27 cellular contexts compared by ENCODE assay signal in genomic region chr3:11373645-11374044, GRCh38.
"Had no signal": no experiment of that assay in that cellular context is flagged by ENCODE, and none has a peak within 500 bp of the region (broad histone marks: within the 10 kb centered on the region; RNA-seq: fewer than 3 reads in every experiment).

No MANE protein-coding gene starts in this region.

- H3K27me3 ChIP-seq: ascending aorta, dorsolateral prefrontal cortex, gastrocnemius medialis, stomach, thyroid gland, upper lobe of right lung had no signal

- ATAC-seq: activated CD4-positive, CD25-positive, alpha-beta regulatory T cell treated with anti-CD3 and anti-CD28 coated beads, Interleukin-2, amount 50 U/mL, for 24 hours; gastrocnemius medialis; right cardiac atrium; upper lobe of right lung had no signal

- H3K27ac ChIP-seq: ascending aorta, coronary artery, dorsolateral prefrontal cortex, gastrocnemius medialis, stomach, thyroid gland, upper lobe of right lung, WERI-Rb-1 had no signal

- H3K9me3 ChIP-seq: ascending aorta, gastrocnemius medialis, stomach, thyroid gland, upper lobe of right lung had no signal

- H3K4me3 ChIP-seq: ascending aorta, coronary artery, dorsolateral prefrontal cortex, gastrocnemius medialis, stomach, thyroid gland, upper lobe of right lung had no signal

- DNase-seq: activated CD4-positive, alpha-beta memory T cell treated with anti-CD3 and anti-CD28 coated beads for 36 hours; activated CD4-positive, alpha-beta T cell treated with anti-CD3 and anti-CD28 coated beads for 48 hours; activated CD8-positive, alpha-beta memory T cell treated with anti-CD3 and anti-CD28 coated beads, Interleukin-2, amount 50 U/mL, for 48 hours; activated gamma-delta T cell; activated naive CD4-positive, alpha-beta T cell treated with anti-CD3 and anti-CD28 coated beads, Interleukin-2, amount 10 ng/mL, durations not matched to agents 7 days and 5 days; activated naive CD8-positive, alpha-beta T cell treated with anti-CD3 and anti-CD28 coated beads, Interleukin-2, amount 10 ng/mL, durations not matched to agents 7 days and 5 days; activated T-cell treated with anti-CD3 and anti-CD28 coated beads, Interleukin-2, amount 50 U/mL, for 24 hours; dorsolateral prefrontal cortex; effector memory CD4-positive, alpha-beta T cell; gastrocnemius medialis; glutamatergic neuron; hippocampal formation; left cardiac atrium; left ventricle myocardium superior; mammary epithelial cell; posterior cingulate gyrus; right cardiac atrium; stimulated activated CD4-positive, alpha-beta T cell treated with anti-CD3 and anti-CD28 coated beads, Interleukin-15, amount 100 ng/mL, for 24 hours; stimulated activated CD4-positive, alpha-beta T cell treated with anti-CD3 and anti-CD28 coated beads, Interleukin-2, amount 100 ng/mL, for 24 hours; stimulated activated naive B cell treated with anti-CD40 and anti-IgM and Interleukin-4, amounts not matched to agents 10 μg/mL and 1 μg/mL and 100 μg/mL, for 72 hours; stomach; thyroid gland; upper lobe of right lung; WERI-Rb-1 had no signal

- H3K4me1 ChIP-seq: stomach, thyroid gland, upper lobe of right lung had no signal

- H3K36me3 ChIP-seq: gastrocnemius medialis, thyroid gland, WERI-Rb-1 had no signal
